8 cellular contexts compared by ENCODE assay signal in the genomic region with DNA sequence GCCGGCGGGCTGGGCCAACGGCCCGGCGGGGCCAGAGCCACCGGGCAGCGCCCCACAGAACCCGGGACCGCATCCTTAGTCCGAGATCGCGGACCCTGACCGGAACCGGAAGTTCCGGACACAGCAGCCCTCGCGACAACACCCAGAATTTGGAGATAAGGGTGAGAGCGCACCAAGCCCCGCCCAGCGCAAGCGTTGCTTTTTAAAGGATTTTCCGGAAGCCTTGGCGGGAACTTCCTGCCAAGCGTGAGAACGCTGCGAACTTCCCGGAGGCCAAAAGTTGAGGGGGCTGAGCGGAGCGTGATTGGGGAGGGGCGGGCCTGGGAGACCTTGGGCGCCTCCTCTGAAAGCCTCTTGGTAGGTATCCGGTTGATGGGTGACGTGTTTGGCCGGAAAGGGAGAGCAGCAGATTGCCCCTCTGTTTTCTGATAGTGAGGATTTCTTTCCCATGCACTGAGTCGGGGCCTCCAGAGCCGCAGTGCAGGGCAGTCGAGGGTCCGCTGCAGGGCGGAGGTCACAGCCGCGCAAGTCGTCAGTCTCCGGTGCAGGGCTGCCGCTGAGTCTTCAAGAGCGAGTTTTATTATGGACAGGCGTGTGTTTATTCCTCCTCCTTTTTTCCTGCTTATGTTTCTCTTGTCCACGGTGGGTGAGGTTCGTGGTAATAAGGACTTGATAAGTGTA.
DNase-seq lines count a peak whose midpoint lies in the region; ATAC-seq and TF ChIP-seq lines count a peak whose summit lies in the region.

A gene with protein sequence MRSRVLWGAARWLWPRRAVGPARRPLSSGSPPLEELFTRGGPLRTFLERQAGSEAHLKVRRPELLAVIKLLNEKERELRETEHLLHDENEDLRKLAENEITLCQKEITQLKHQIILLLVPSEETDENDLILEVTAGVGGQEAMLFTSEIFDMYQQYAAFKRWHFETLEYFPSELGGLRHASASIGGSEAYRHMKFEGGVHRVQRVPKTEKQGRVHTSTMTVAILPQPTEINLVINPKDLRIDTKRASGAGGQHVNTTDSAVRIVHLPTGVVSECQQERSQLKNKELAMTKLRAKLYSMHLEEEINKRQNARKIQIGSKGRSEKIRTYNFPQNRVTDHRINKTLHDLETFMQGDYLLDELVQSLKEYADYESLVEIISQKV (minus strand): TSS at position 97 of the 681 bp plus-strand sequence. CDS start 24 bp downstream, at position 73.

- DNase-seq in AG08396 (ENCODE audit: low spot score): peak; percentile 95
- DNase-seq in NCI-H345 (lab: John Stamatoyannopoulos, UW): peak; percentile 97
- peak; percentile 71 for DNase-seq in activated CD4-positive, CD25-positive, alpha-beta regulatory T cell treated with anti-CD3 and anti-CD28 coated beads, Interleukin-2, amount 50 U/mL, for 16 hours (ENCODE audit: low read depth, low spot score)
- peak; percentile 63 to 64 for DNase-seq in central memory CD8-positive, alpha-beta T cell (ENCODE audit: low spot score in 2 of 2)
- peak; percentile 96 for DNase-seq in iris pigment epithelial cell (ENCODE audit: low read depth)
- DNase-seq in stimulated activated CD4-positive, alpha-beta T cell treated with anti-CD3 and anti-CD28 coated beads, Interleukin-12 subunit alpha, Interleukin-12 subunit beta, amount 100 ng/mL, for 24 hours (ENCODE audit: low read depth in 2 of 2): peak; percentile 80 to 88

- TF ChIP-seq POLR2A in GM18951 (IDR thresholded peaks at IDR 0.05; ENCODE audit: extremely low read depth, insufficient read depth, insufficient read length): peak; percentile 53

- H3K4me1 Mint-ChIP-seq in central memory CD8-positive, alpha-beta T cell: peaks cover 46% of the 10 kb centered on the region

- in situ Hi-C loops in GM18951 (cut with MboI; ENCODE audit: low sequenced_read_pairs, unreplicated experiment): no loop called here

- peak within 1 kb of the TSS; percentile 98 for H3K4me3 Mint-ChIP-seq in central memory CD8-positive, alpha-beta T cell

- H3K9me3 Mint-ChIP-seq in central memory CD8-positive, alpha-beta T cell: no peaks in the 10 kb centered on the region

- ATAC-seq in HG03196 (IDR thresholded peaks at IDR 0.05; ENCODE audit: unreplicated experiment): peak; percentile 96
- ATAC-seq in central memory CD8-positive, alpha-beta T cell (replicated peaks; ENCODE audit: extremely low read depth, poor library complexity, severe bottlenecking): peak; percentile 77

- peaks cover 9% of the 10 kb centered on the region for H3K36me3 Mint-ChIP-seq in central memory CD8-positive, alpha-beta T cell (ENCODE audit: insufficient read depth)

- H3K27ac Mint-ChIP-seq in central memory CD8-positive, alpha-beta T cell (ENCODE audit: low read depth): peak within 1 kb of the TSS; percentile 96

- no peaks in the 10 kb centered on the region for H3K27me3 Mint-ChIP-seq in central memory CD8-positive, alpha-beta T cell

Comparison
In these comparisons a context has a peak if more than half of its experiments do, and no peak if none do; other contexts are left out.
1. Peak in every context shown above with its lines: DNase-seq and ATAC-seq.